In the genomic region with DNA sequence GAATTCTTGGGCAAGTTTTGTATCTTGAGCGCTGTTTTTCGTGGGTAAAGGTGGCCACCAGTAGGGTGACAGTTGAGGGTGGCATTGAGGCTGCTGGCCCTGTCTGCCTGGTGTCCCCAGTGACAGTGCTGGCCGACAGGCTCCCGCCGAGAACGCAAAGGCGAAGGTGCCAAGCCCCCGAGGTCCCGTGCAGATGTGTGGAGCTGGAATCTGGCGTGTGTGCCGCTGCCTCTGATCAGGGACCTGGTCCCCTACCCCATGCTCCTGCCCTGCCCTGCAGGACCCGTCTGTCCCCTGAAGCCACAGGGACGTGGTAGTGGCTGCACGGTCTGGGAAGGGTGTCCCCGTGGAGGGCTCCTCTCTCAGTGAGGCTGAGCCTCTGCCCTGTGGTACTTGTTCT, we compare ENCODE assay signal across 14 cellular contexts. TPM values are rescaled to one million over a fixed set of nuclear protein-coding genes. Genes with fewer than 3 reads are reported as not detected.
DNase-seq lines count a peak whose midpoint lies in the region; ATAC-seq and TF ChIP-seq lines count a peak whose summit lies in the region.
"Had no signal": no experiment of that assay in that cellular context is flagged by ENCODE, and none has a peak within 500 bp of the region (broad histone marks: within the 10 kb centered on the region; RNA-seq: fewer than 3 reads in every experiment).

No MANE protein-coding gene starts in this region.

- ATAC-seq in DND-41 (ENCODE audit: insufficient read depth, low read depth) (no peak), natural killer cell (no peak), HG03378 (IDR thresholded peaks at IDR 0.05; ENCODE audit: unreplicated experiment) (no peak), HG03354 (IDR thresholded peaks at IDR 0.05; ENCODE audit: poor library complexity, severe bottlenecking, unreplicated experiment) (no peak)
- ATAC-seq: body of pancreas had no signal

- no peak overlapping the region for H3K27ac ChIP-seq in BLaER1 treated with 17β-estradiol and CSF1 and Interleukin-3, amounts not matched to agents 10 nM and 100 nM
- H3K27ac ChIP-seq in DND-41 (ENCODE audit: low read length), result no peak overlapping the region
- H3K27ac ChIP-seq: body of pancreas had no signal

- no peak for DNase-seq in DND-41
- DNase-seq in natural killer cell, result no peak
- DNase-seq in central memory CD4-positive, alpha-beta T cell, result no peak
- DNase-seq: body of pancreas, GM23248, mesendoderm, NCI-H2029, NCI-H774, SIG-M5 had no signal

- H3K9me3 ChIP-seq in BLaER1 treated with 17β-estradiol and CSF1 and Interleukin-3, amounts not matched to agents 10 nM and 100 nM (replicated peaks in 1 of 11), result no peaks in the 10 kb centered on the region
- H3K9me3 ChIP-seq in DND-41 (ENCODE audit: insufficient read depth, low read length, severe bottlenecking), result no peaks in the 10 kb centered on the region
- H3K9me3 ChIP-seq: body of pancreas had no signal

- H3K79me2 ChIP-seq in DND-41 (ENCODE audit: insufficient read depth, low read length), result peaks cover 88% of the 10 kb centered on the region

- H3K4me1 ChIP-seq in BLaER1 treated with 17β-estradiol and CSF1 and Interleukin-3, amounts not matched to agents 10 nM and 100 nM, result peaks cover 20 to 31% (median 23%) of the 10 kb centered on the region in 10 experiments
- peaks cover 42% of the 10 kb centered on the region for H3K4me1 ChIP-seq in DND-41 (ENCODE audit: insufficient read depth, low read length)

- no peaks in the 10 kb centered on the region for H3K27me3 Mint-ChIP-seq in activated naive CD8-positive, alpha-beta T cell
- no peaks in the 10 kb centered on the region for H3K27me3 Mint-ChIP-seq in natural killer cell (ENCODE audit: low read depth in 2 of 2)

- no peak overlapping the region for H2AFZ ChIP-seq in DND-41 (ENCODE audit: low read depth, low read length)
- H2AFZ ChIP-seq: GM23248 had no signal

- H3K4me3 ChIP-seq in BLaER1 treated with 17β-estradiol and CSF1 and Interleukin-3, amounts not matched to agents 10 nM and 100 nM, result no peak overlapping the region
- H3K4me3 ChIP-seq in DND-41 (ENCODE audit: low read depth in 1 of 2, low read length in 2 of 2), result peak overlapping the region in 1 of 2 experiments; percentile 61; a peak in 1 of 4 replicates
- H3K4me3 ChIP-seq: body of pancreas had no signal

- H3K36me3 ChIP-seq in BLaER1 treated with 17β-estradiol and CSF1 and Interleukin-3, amounts not matched to agents 10 nM and 100 nM, result peaks cover 62 to 76% (median 70%) of the 10 kb centered on the region in 11 experiments
- H3K36me3 ChIP-seq in DND-41 (ENCODE audit: insufficient read depth, low read length), result peaks cover 78% of the 10 kb centered on the region

- intact Hi-C loops in natural killer cell (cut with micrococcal nuclease), result no loop called here

- H3K4me2 ChIP-seq in BLaER1 treated with 17β-estradiol and CSF1 and Interleukin-3, amounts not matched to agents 10 nM and 100 nM, result peak overlapping the region in 10 of 11 experiments; percentile 93 to 100 (median 97); a peak in 17 of 22 replicates
- peak overlapping the region; percentile 85; the same call in 1 of the 2 replicates for H3K4me2 ChIP-seq in DND-41 (ENCODE audit: insufficient read depth, low read length)

- H3K9me3 Mint-ChIP-seq in activated naive CD8-positive, alpha-beta T cell (ENCODE audit: low read depth), result no peaks in the 10 kb centered on the region
- no peaks in the 10 kb centered on the region for H3K9me3 Mint-ChIP-seq in natural killer cell

- peaks cover 2% of the 10 kb centered on the region for H3K36me3 Mint-ChIP-seq in activated naive CD8-positive, alpha-beta T cell
- H3K36me3 Mint-ChIP-seq in natural killer cell, result no peaks in the 10 kb centered on the region

- H3K4me3 Mint-ChIP-seq in activated naive CD8-positive, alpha-beta T cell, result peak overlapping the region; percentile 65
- peak overlapping the region; percentile 57 for H3K4me3 Mint-ChIP-seq in natural killer cell

- H3K27ac Mint-ChIP-seq in activated naive CD8-positive, alpha-beta T cell, result peak overlapping the region; percentile 46
- H3K27ac Mint-ChIP-seq in natural killer cell, result peak overlapping the region; percentile 31 to 96

- H3K27me3 ChIP-seq in BLaER1 treated with 17β-estradiol and CSF1 and Interleukin-3, amounts not matched to agents 10 nM and 100 nM, result no peaks in the 10 kb centered on the region
- H3K27me3 ChIP-seq in DND-41 (ENCODE audit: insufficient read depth, low read length, poor library complexity), result no peaks in the 10 kb centered on the region
- H3K27me3 ChIP-seq: body of pancreas had no signal

- H4K20me1 ChIP-seq in BLaER1 treated with 17β-estradiol and CSF1 and Interleukin-3, amounts not matched to agents 10 nM and 100 nM, result peaks cover 81 to 84% (median 82%) of the 10 kb centered on the region in 11 experiments
- H4K20me1 ChIP-seq in DND-41 (ENCODE audit: insufficient read depth, low read length), result peaks cover 80% of the 10 kb centered on the region

- H3K4me1 Mint-ChIP-seq in activated naive CD8-positive, alpha-beta T cell (ENCODE audit: low read depth), result peaks cover 34% of the 10 kb centered on the region
- peaks cover 28 to 40% of the 10 kb centered on the region in 2 donors for H3K4me1 Mint-ChIP-seq in natural killer cell

- peak overlapping the region; percentile 99 to 100 (median 100); a peak in 18 of 22 replicates for H3K9ac ChIP-seq in BLaER1 treated with 17β-estradiol and CSF1 and Interleukin-3, amounts not matched to agents 10 nM and 100 nM
- peak overlapping the region; percentile 90 for H3K9ac ChIP-seq in DND-41 (ENCODE audit: low read depth, low read length)

- TF ChIP-seq CTCF in DND-41 (IDR thresholded peaks at IDR 0.05; ENCODE audit: borderline replicate concordance, extremely low read depth, low read length, poor library complexity, severe bottlenecking) (no peak), natural killer cell (IDR thresholded peaks at IDR 0.05) (no peak)

RNA-seq across cellular contexts. Expression of gene UBE2I, which starts 3.5 kb away (rescaled TPM):
- total RNA-seq in natural killer cell, result 100 to 1,000 TPM; 367 to 412 (median 383) TPM

RNA-seq across cellular contexts. Expression of gene BAIAP3, which starts 20.5 kb away (rescaled TPM):
- total RNA-seq in natural killer cell, result 10 to 100 TPM; 17.7 to 21.7 (median 19.9) TPM

RNA-seq across cellular contexts. Expression of gene TSR3, which starts 38.8 kb away (rescaled TPM):
- 10 to 100 TPM; 29.4 to 34.7 (median 29.7) TPM for total RNA-seq in natural killer cell

RNA-seq across cellular contexts. Expression of gene GNPTG, which starts 38.8 kb away (rescaled TPM):
- total RNA-seq in natural killer cell, result 10 to 100 TPM; 58.7 to 65.9 (median 62.0) TPM

RNA-seq across cellular contexts. Expression of gene TPSD1, which starts 57.0 kb away (rescaled TPM):
- 1 to 10 TPM in 1 of 3 donors, not detected in 2; 3.2 TPM for total RNA-seq in natural killer cell
- total RNA-seq: GM23248, M059J had no signal
